20 cellular contexts compared by ENCODE assay signal in the genomic region with DNA sequence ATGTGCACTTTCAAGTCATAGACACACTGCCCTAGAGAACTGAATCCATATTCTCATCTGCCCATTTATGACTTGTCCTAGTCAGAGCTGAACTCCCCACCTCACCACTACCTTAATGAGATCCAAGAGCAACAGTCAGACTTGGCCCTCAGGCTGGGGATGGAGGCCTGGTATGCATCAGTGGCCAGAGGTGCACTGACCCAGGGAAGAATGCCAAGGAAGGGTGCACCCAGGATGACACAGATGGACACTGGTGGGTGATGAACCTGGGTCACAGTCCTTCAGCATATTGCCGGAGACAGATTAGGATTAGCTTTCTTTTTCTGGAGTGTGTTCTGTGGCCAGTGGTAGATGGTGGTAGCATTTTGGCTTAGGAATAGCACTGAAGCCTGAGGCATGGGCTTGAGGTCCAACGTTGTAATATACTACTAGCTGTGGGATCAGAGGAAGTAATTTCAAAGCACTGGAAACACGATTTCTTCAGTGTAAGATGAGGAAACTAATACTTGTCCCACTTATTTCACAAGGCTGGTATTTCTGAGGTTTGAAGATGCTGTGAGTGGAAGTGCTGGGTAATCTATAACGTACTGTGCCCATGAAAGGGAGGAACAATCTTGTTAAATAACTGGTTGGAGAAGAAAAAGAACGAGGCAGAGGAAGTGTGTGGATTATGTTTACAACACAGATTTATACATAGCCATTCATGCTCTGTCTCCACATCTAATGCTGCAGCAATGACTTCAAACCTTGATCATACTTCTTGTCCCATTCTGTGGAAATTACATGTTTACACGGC.
"Had no signal": no experiment of that assay in that cellular context is flagged by ENCODE, and none has a peak within 500 bp of the region (broad histone marks: within the 10 kb centered on the region; RNA-seq: fewer than 3 reads in every experiment).

No MANE protein-coding gene starts in this region.

- H3K27ac ChIP-seq: body of pancreas, foreskin keratinocyte, sigmoid colon had no signal

- H3K4me2 ChIP-seq: smooth muscle cell had no signal

- H3K9me3 ChIP-seq: sigmoid colon had no signal

- DNase-seq: activated CD4-positive, alpha-beta memory T cell treated with anti-CD3 and anti-CD28 coated beads, Interleukin-2, amount 10 ng/mL, durations not matched to agents 7 days and 5 days; activated CD4-positive, alpha-beta T cell treated with anti-CD3 and anti-CD28 coated beads for 48 hours; activated effector memory CD4-positive, alpha-beta T cell treated with anti-CD3 and anti-CD28 coated beads, Interleukin-2, amount 50 U/mL, for 16 hours; activated naive CD4-positive, alpha-beta T cell treated with anti-CD3 and anti-CD28 coated beads, Interleukin-2, amount 10 ng/mL, durations not matched to agents 7 days and 5 days; activated T-cell treated with anti-CD3 and anti-CD28 coated beads, Interleukin-2, amount 50 U/mL, for 72 hours; amygdala; body of pancreas; caudate nucleus; effector CD8-positive, alpha-beta T cell; foreskin keratinocyte; kidney glomerular epithelial cell; left ventricle myocardium superior; mesenchymal stem cell; nucleus accumbens; sigmoid colon; stimulated activated CD4-positive, alpha-beta T cell treated with anti-CD3 and anti-CD28 coated beads, Interleukin-15, amount 100 ng/mL, for 24 hours; stimulated activated naive CD4-positive, alpha-beta T cell; T-helper 2 cell had no signal

- H3K4me3 ChIP-seq: body of pancreas, sigmoid colon, smooth muscle cell had no signal

- H3K4me1 ChIP-seq: foreskin keratinocyte had no signal

- H3K9me3 Mint-ChIP-seq: activated CD4-positive, alpha-beta memory T cell treated with anti-CD3 and anti-CD28 coated beads, Interleukin-2, amount 10 ng/mL, durations not matched to agents 7 days and 5 days; activated naive CD4-positive, alpha-beta T cell treated with anti-CD3 and anti-CD28 coated beads, Interleukin-2, amount 10 ng/mL, durations not matched to agents 7 days and 5 days; activated T-cell treated with anti-CD3 and anti-CD28 coated beads, Interleukin-2, amount 50 U/mL, for 72 hours; dendritic cell treated with granulocyte-macrophage colony-stimulating factor and Interleukin-4, amounts not matched to agents 40 ng/mL and 50 ng/mL, for 4 days had no signal

- ATAC-seq: activated T-cell treated with anti-CD3 and anti-CD28 coated beads, Interleukin-2, amount 50 U/mL, for 72 hours; body of pancreas; foreskin keratinocyte; left ventricle myocardium superior had no signal

- H3K4me3 Mint-ChIP-seq: activated CD4-positive, alpha-beta memory T cell treated with anti-CD3 and anti-CD28 coated beads, Interleukin-2, amount 10 ng/mL, durations not matched to agents 7 days and 5 days; activated naive CD4-positive, alpha-beta T cell treated with anti-CD3 and anti-CD28 coated beads, Interleukin-2, amount 10 ng/mL, durations not matched to agents 7 days and 5 days; activated T-cell treated with anti-CD3 and anti-CD28 coated beads, Interleukin-2, amount 50 U/mL, for 72 hours; dendritic cell treated with granulocyte-macrophage colony-stimulating factor and Interleukin-4, amounts not matched to agents 40 ng/mL and 50 ng/mL, for 4 days had no signal

- H3K4me1 Mint-ChIP-seq: activated CD4-positive, alpha-beta memory T cell treated with anti-CD3 and anti-CD28 coated beads, Interleukin-2, amount 10 ng/mL, durations not matched to agents 7 days and 5 days; activated naive CD4-positive, alpha-beta T cell treated with anti-CD3 and anti-CD28 coated beads, Interleukin-2, amount 10 ng/mL, durations not matched to agents 7 days and 5 days had no signal

- H3K27ac Mint-ChIP-seq: activated CD4-positive, alpha-beta memory T cell treated with anti-CD3 and anti-CD28 coated beads, Interleukin-2, amount 10 ng/mL, durations not matched to agents 7 days and 5 days; activated naive CD4-positive, alpha-beta T cell treated with anti-CD3 and anti-CD28 coated beads, Interleukin-2, amount 10 ng/mL, durations not matched to agents 7 days and 5 days; activated T-cell treated with anti-CD3 and anti-CD28 coated beads, Interleukin-2, amount 50 U/mL, for 72 hours; dendritic cell treated with granulocyte-macrophage colony-stimulating factor and Interleukin-4, amounts not matched to agents 40 ng/mL and 50 ng/mL, for 4 days had no signal

- H3K27me3 ChIP-seq: body of pancreas, foreskin keratinocyte, sigmoid colon had no signal

- H3K36me3 Mint-ChIP-seq: activated naive CD4-positive, alpha-beta T cell treated with anti-CD3 and anti-CD28 coated beads, Interleukin-2, amount 10 ng/mL, durations not matched to agents 7 days and 5 days had no signal

- H3K27me3 Mint-ChIP-seq: activated CD4-positive, alpha-beta memory T cell treated with anti-CD3 and anti-CD28 coated beads, Interleukin-2, amount 10 ng/mL, durations not matched to agents 7 days and 5 days had no signal
